9 cellular contexts compared by ENCODE assay signal in the genomic region with DNA sequence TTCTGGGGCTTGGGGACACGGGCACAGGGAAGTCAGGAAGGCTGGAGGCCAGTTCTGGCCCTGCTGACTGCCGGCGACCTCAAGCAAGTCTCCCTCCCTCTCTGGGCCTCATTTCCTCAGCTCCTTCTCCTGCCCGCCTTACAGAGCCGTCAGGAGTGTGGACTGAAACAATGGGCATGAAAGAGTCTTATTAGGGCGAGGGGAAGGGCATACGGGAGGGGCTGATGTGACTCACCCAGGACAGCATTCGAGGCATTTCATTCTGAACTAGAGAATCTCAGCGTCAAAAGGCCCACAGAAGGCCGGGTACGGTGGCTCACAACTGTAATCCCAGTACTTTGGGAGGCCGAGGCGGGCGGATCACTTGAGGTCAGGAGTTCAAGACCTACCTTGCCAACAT. TPM values are rescaled to one million over a fixed set of nuclear protein-coding genes. Genes with fewer than 3 reads are reported as not detected.
DNase-seq lines count a peak whose midpoint lies in the region; ATAC-seq, FAIRE-seq and TF ChIP-seq lines count a peak whose summit lies in the region.
"Not testable (repeated sequence)": the region's sequence is repeated elsewhere in the genome, so short reads cannot be mapped to it uniquely, and the experiment has no call there.
"Had no signal": no experiment of that assay in that cellular context is flagged by ENCODE, and none has a peak within 500 bp of the region (broad histone marks: within the 10 kb centered on the region; RNA-seq: fewer than 3 reads in every experiment).

No MANE protein-coding gene starts in this region.

- TF ChIP-seq CTCF in A549 (IDR thresholded peaks at IDR 0.05); HCT116 (IDR thresholded peaks at IDR 0.05 in 2 of 3, conservative IDR thresholded peaks at IDR 0.05 in 1 of 3; ENCODE audit: borderline replicate concordance in 1 of 3, insufficient read depth in 1 of 3, low read depth in 2 of 3, low read length in 2 of 3); RWPE2 (IDR thresholded peaks at IDR 0.05; ENCODE audit: poor library complexity, severe bottlenecking); WTC11 (IDR thresholded peaks at IDR 0.05); foreskin keratinocyte (conservative IDR thresholded peaks at IDR 0.05); omental fat pad (IDR thresholded peaks at IDR 0.05): not testable (repeated sequence)

- H3K79me2 ChIP-seq in HCT116 (ENCODE audit: insufficient read depth, low read length) = not testable (repeated sequence)

- POLR2A ChIA-PET in A549 (lab: Yijun Ruan, JAX); HCT116 (lab: Charles Lee); WTC11 (lab: Charles Lee): not testable (repeated sequence)

- not testable (repeated sequence) for H3K9me2 ChIP-seq in HCT116 (ENCODE audit: insufficient read depth)

- not testable (repeated sequence) for H3K27me3 ChIP-seq in HCT116 (ENCODE audit: insufficient read depth, low read length); RWPE2 (ENCODE audit: insufficient read depth, poor library complexity, severe bottlenecking); foreskin keratinocyte

- H3K27ac ChIP-seq in A549; HCT116 (ENCODE audit: low read depth, low read length); RWPE2 (ENCODE audit: poor library complexity, severe bottlenecking); foreskin keratinocyte: not testable (repeated sequence)

- not testable (repeated sequence) for TF ChIP-seq EP300 in A549 (IDR thresholded peaks at IDR 0.05)

- peaks cover 15% of the 10 kb centered on the region for H3K9me3 Mint-ChIP-seq in WTC11

- TF ChIP-seq RAD21 in A549 (conservative IDR thresholded peaks at IDR 0.05 in 1 of 2, IDR thresholded peaks at IDR 0.05 in 1 of 2); HCT116 (IDR thresholded peaks at IDR 0.05; ENCODE audit: low read depth): not testable (repeated sequence)

- DNase-seq in A549 (ENCODE audit: low read depth in 1 of 2, low spot score in 1 of 2); HCT116 (ENCODE audit: low read depth, low spot score); RWPE2 (ENCODE audit: low spot score); WTC11 (ENCODE audit: low spot score); foreskin keratinocyte; omental fat pad (ENCODE audit: low spot score): not testable (repeated sequence)

- 37% methylated on average over 6 of the region's 14 CpGs for WGBS in A549 (ENCODE audit: missing lambda C conversion rate)

- FAIRE-seq in A549 (lab: Jason Lieb, UNC) = not testable (repeated sequence)

- H3K36me3 ChIP-seq in HCT116 (ENCODE audit: control insufficient read depth in 1 of 2, insufficient read depth in 2 of 2, low read length in 2 of 2); RWPE2 (ENCODE audit: low read depth): not testable (repeated sequence)

- not testable (repeated sequence) for H3K9ac ChIP-seq in HCT116 (ENCODE audit: low read length)

- not testable (repeated sequence) for TF ChIP-seq POLR2A in A549 (IDR thresholded peaks at IDR 0.05; ENCODE audit: low read length); HCT116 (IDR thresholded peaks at IDR 0.05; ENCODE audit: borderline replicate concordance, extremely low read depth, insufficient read depth, insufficient read length)

- RAD21 ChIA-PET in HCT116 (lab: Charles Lee; ENCODE audit: low non-redundant PET in 1 of 2, low total read pairs in 2 of 2, uncharacterized antibody in 2 of 2, unreplicated experiment in 2 of 2) = not testable (repeated sequence)

- not testable (repeated sequence) for H3K4me3 Mint-ChIP-seq in WTC11

- not testable (repeated sequence) for H3K27ac Mint-ChIP-seq in WTC11

- not testable (repeated sequence) for H3K4me1 ChIP-seq in A549; HCT116 (ENCODE audit: control insufficient read depth in 1 of 2, insufficient read depth in 2 of 2, low read length in 2 of 2); RWPE2 (ENCODE audit: insufficient read depth, poor library complexity, severe bottlenecking); foreskin keratinocyte

- H3K4me1 Mint-ChIP-seq in WTC11 = not testable (repeated sequence)

- ATAC-seq in A549 (peak; percentile 66 to 67), HCT116 (peak; percentile 88), RWPE2 (ENCODE audit: low read depth) (peak; percentile 84), WTC11 (peak; percentile 43), foreskin keratinocyte (peak; percentile 31), omental fat pad (ENCODE audit: low FRiP score) (peak; percentile 70)

- not testable (repeated sequence) for H3K36me3 Mint-ChIP-seq in WTC11

- peaks cover 21% of the 10 kb centered on the region for H3K27me3 Mint-ChIP-seq in WTC11 (ENCODE audit: low read depth)

- not testable (repeated sequence) for H4K20me1 ChIP-seq in HCT116 (ENCODE audit: insufficient read depth)

- not testable (repeated sequence) for H3K4me2 ChIP-seq in A549; HCT116 (ENCODE audit: low read length)

- not testable (repeated sequence) for BruUV-seq in HCT116 (replicated peaks; lab: Mats Ljungman, UMichigan)

- H3K4me3 ChIP-seq in A549; HCT116 (replicated peaks in 1 of 2; ENCODE audit: low read depth in 1 of 2, low read length in 2 of 2); RWPE2 (ENCODE audit: severe bottlenecking): not testable (repeated sequence)

- intact Hi-C loops in HCT116 (cut with micrococcal nuclease) = not testable (repeated sequence)

- not testable (repeated sequence) for H2AFZ ChIP-seq in HCT116 (ENCODE audit: low read depth, low read length, poor library complexity, severe bottlenecking)

- CTCF ChIA-PET in A549 (lab: Yijun Ruan, JAX); HCT116 (lab: Charles Lee); WTC11 (lab: Charles Lee): not testable (repeated sequence)

- H3K9me3 ChIP-seq in A549; HCT116 (ENCODE audit: control insufficient read depth in 1 of 2, insufficient read depth in 1 of 2, low read depth in 1 of 2, low read length in 2 of 2); RWPE2 (ENCODE audit: severe bottlenecking): not testable (repeated sequence)

RNA-seq across cellular contexts. Expression of a gene that starts 20.8 kb away (rescaled TPM):
- polyA plus RNA-seq in A549 (2011; rRNA removed) (0.30 and 0.50 TPM in 2 replicates), A549 (2017; fragmentation: RNase III; extraction: RNeasy Plus Mini Kit Qiagen cat#74134 plus additional on column Dnase treatment) (0.11 to 0.30 TPM in 2 of 3 replicates, not detected in the other), foreskin keratinocyte (11.3 and 21.6 TPM in 2 replicates)
- polyA plus RNA-seq in A549 (2012; cell fraction: cytosol; rRNA removed) = 0.79 and 1.1 TPM in 2 replicates
- 1.2 and 2.1 TPM in 2 replicates for polyA plus RNA-seq in A549 (2012; cell fraction: nucleus; rRNA removed)
- polyA minus RNA-seq in A549 (2011; rRNA and poly(A)+ RNA removed) = 0.25 and 0.39 TPM in 2 replicates
- total RNA-seq in HCT116 (2021; ENCODE audit: unreplicated experiment) (14.3 TPM), WTC11 (2021) (16.6 to 23.2 TPM (median 19.8 TPM) in 3 replicates), foreskin keratinocyte (5.2 and 9.5 TPM in 2 replicates), omental fat pad (1 to 10 TPM in 3 of 4 donors, under 1 TPM in 1; 0.95 to 7.7 (median 3.3) TPM)
- polyA plus RNA-seq in HCT116 (2012) = 16.7 and 20.2 TPM in 2 replicates
- total RNA-seq: CD4-positive, alpha-beta memory T cell; G401 had no signal
- polyA plus RNA-seq: CD4-positive, alpha-beta memory T cell had no signal

RNA-seq across cellular contexts. Expression of a gene that starts 26.5 kb away (rescaled TPM):
- polyA plus RNA-seq in A549 (2011; rRNA removed) (2.1 and 2.8 TPM in 2 replicates), A549 (2017; fragmentation: RNase III; extraction: RNeasy Plus Mini Kit Qiagen cat#74134 plus additional on column Dnase treatment) (2.5 to 3.2 TPM (median 2.7 TPM) in 3 replicates), foreskin keratinocyte (0.56 and 0.71 TPM in 2 replicates)
- polyA plus RNA-seq in A549 (2012; cell fraction: cytosol; rRNA removed) = 3.6 and 4.1 TPM in 2 replicates
- polyA plus RNA-seq in A549 (2012; cell fraction: nucleus; rRNA removed) = 3.3 and 5.0 TPM in 2 replicates
- polyA minus RNA-seq in A549 (2011; rRNA and poly(A)+ RNA removed) = 5.0 and 7.0 TPM in 2 replicates
- total RNA-seq in HCT116 (2021; ENCODE audit: unreplicated experiment) (3.4 TPM), WTC11 (2021) (3.6 to 5.8 TPM (median 3.6 TPM) in 3 replicates), foreskin keratinocyte (0.61 and 0.67 TPM in 2 replicates), omental fat pad (1 to 10 TPM in 1 of 4 donors, under 1 TPM in 1, not detected in 2; 0.84 to 1.1 TPM)
- 3.1 and 3.8 TPM in 2 replicates for polyA plus RNA-seq in HCT116 (2012)
- total RNA-seq: G401 had no signal

RNA-seq across cellular contexts. Expression of a gene that starts 34.1 kb away (rescaled TPM):
- polyA plus RNA-seq in A549 (2011; rRNA removed) (87.6 and 119 TPM in 2 replicates), A549 (2017; fragmentation: RNase III; extraction: RNeasy Plus Mini Kit Qiagen cat#74134 plus additional on column Dnase treatment) (173 to 188 TPM (median 180 TPM) in 3 replicates), foreskin keratinocyte (121 and 146 TPM in 2 replicates)
- polyA plus RNA-seq in A549 (2012; cell fraction: cytosol; rRNA removed) = 258 and 347 TPM in 2 replicates
- polyA plus RNA-seq in A549 (2012; cell fraction: nucleus; rRNA removed) = 232 and 360 TPM in 2 replicates
- 17.2 and 19.7 TPM in 2 replicates for polyA minus RNA-seq in A549 (2011; rRNA and poly(A)+ RNA removed)
- total RNA-seq in HCT116 (2021; ENCODE audit: unreplicated experiment) (217 TPM), WTC11 (2021) (194 to 238 TPM (median 205 TPM) in 3 replicates), foreskin keratinocyte (80.5 and 93.8 TPM in 2 replicates), omental fat pad (100 to 1,000 TPM; 107 to 168 (median 143) TPM)
- 228 and 271 TPM in 2 replicates for polyA plus RNA-seq in HCT116 (2012)
- total RNA-seq: G401 had no signal

RNA-seq across cellular contexts. Expression of a gene that starts 39.8 kb away (rescaled TPM):
- polyA plus RNA-seq in A549 (2011; rRNA removed) = not detected in 2 replicates
- 0.09 and 0.22 TPM in 2 replicates for polyA plus RNA-seq in A549 (2012; cell fraction: cytosol; rRNA removed)
- polyA plus RNA-seq in A549 (2012; cell fraction: nucleus; rRNA removed) = 0.26 TPM in 1 of 2 replicates, not detected in the other
- polyA plus RNA-seq in A549 (2017; fragmentation: RNase III; extraction: RNeasy Plus Mini Kit Qiagen cat#74134 plus additional on column Dnase treatment) = 0.13 to 0.17 TPM (median 0.14 TPM) in 3 replicates
- polyA minus RNA-seq in A549 (2011; rRNA and poly(A)+ RNA removed) = not detected in 2 replicates
- 5.1 TPM for total RNA-seq in HCT116 (2021; ENCODE audit: unreplicated experiment)
- polyA plus RNA-seq in HCT116 (2012) = 3.4 and 4.3 TPM in 2 replicates
- total RNA-seq in WTC11 (2021) = 0.50 to 1.2 TPM (median 1.1 TPM) in 3 replicates
- total RNA-seq in foreskin keratinocyte = 0.42 and 0.92 TPM in 2 replicates
- 0.52 and 0.84 TPM in 2 replicates for polyA plus RNA-seq in foreskin keratinocyte
- total RNA-seq in omental fat pad = not detected
- total RNA-seq: CD4-positive, alpha-beta memory T cell; Daoy; G401 had no signal
- polyA plus RNA-seq: CD4-positive, alpha-beta memory T cell had no signal

RNA-seq across cellular contexts. Expression of a gene that starts 46.0 kb away (rescaled TPM):
- 173 and 197 TPM in 2 replicates for polyA plus RNA-seq in A549 (2011; rRNA removed)
- polyA plus RNA-seq in A549 (2012; cell fraction: cytosol; rRNA removed) = 1,143 and 1,530 TPM in 2 replicates
- polyA plus RNA-seq in A549 (2012; cell fraction: nucleus; rRNA removed) = 593 and 1,308 TPM in 2 replicates
- 752 to 794 TPM (median 776 TPM) in 3 replicates for polyA plus RNA-seq in A549 (2017; fragmentation: RNase III; extraction: RNeasy Plus Mini Kit Qiagen cat#74134 plus additional on column Dnase treatment)
- 47.5 and 66.5 TPM in 2 replicates for polyA minus RNA-seq in A549 (2011; rRNA and poly(A)+ RNA removed)
- total RNA-seq in HCT116 (2021; ENCODE audit: unreplicated experiment) = 1,511 TPM
- polyA plus RNA-seq in HCT116 (2012) = 2,200 and 2,435 TPM in 2 replicates
- 1,424 to 1,978 TPM (median 1,885 TPM) in 3 replicates for total RNA-seq in WTC11 (2021)
- total RNA-seq in foreskin keratinocyte = 887 and 900 TPM in 2 replicates
- polyA plus RNA-seq in foreskin keratinocyte = 995 and 1,070 TPM in 2 replicates
- total RNA-seq in omental fat pad = 100 to 1,000 TPM; 136 to 255 (median 235) TPM
- total RNA-seq: G401 had no signal

Comparison
In these comparisons a context has a peak if more than half of its experiments do, and no peak if none do; other contexts are left out.
1. ATAC-seq: peak in every context shown above with its lines; median percentile 88 in HCT116; 84 in RWPE2; 70 in omental fat pad; 66 in A549; 43 in WTC11; 31 in foreskin keratinocyte.